Comparison of ENCODE assay signal across 14 cellular contexts in the genomic region with DNA sequence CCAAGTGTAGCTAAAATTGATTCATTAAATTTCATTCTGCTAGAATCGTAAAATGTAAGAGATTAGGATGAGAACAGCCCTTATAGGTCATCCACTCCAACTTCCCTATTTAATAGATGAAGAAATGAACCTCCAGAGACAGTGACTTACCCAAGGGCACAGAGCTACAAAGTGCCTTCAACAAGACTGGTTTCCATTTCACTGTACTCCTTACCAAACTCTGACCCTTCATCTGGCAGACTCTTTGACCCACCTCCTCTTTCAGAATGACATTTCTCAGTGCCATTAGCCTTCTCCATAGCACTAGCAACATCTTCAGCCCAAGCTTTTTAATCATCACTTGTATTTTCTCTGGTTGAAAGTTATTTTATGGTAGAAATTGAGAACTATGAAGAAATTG.
DNase-seq lines count a peak whose midpoint lies in the region; ATAC-seq lines count a peak whose summit lies in the region.
"Had no signal": no experiment of that assay in that cellular context is flagged by ENCODE, and none has a peak within 500 bp of the region (broad histone marks: within the 10 kb centered on the region; RNA-seq: fewer than 3 reads in every experiment).

No MANE protein-coding gene starts in this region.

- H3K27ac Mint-ChIP-seq in activated T-cell treated with anti-CD3 and anti-CD28 coated beads, Interleukin-2, amount 50 U/mL, for 24 hours: peak overlapping the region; percentile 12
- H3K27ac Mint-ChIP-seq in stimulated activated effector memory CD8-positive, alpha-beta T cell treated with anti-CD3 and anti-CD28 coated beads, Interleukin-12 subunit alpha, Interleukin-12 subunit beta, amount 100 ng/mL, for 72 hours: peak overlapping the region; percentile 30
- H3K27ac Mint-ChIP-seq: activated naive CD8-positive, alpha-beta T cell had no signal

- H3K9me3 Mint-ChIP-seq in activated T-cell treated with anti-CD3 and anti-CD28 coated beads, Interleukin-2, amount 50 U/mL, for 24 hours: no peaks in the 10 kb centered on the region
- H3K9me3 Mint-ChIP-seq in stimulated activated effector memory CD8-positive, alpha-beta T cell treated with anti-CD3 and anti-CD28 coated beads, Interleukin-12 subunit alpha, Interleukin-12 subunit beta, amount 100 ng/mL, for 72 hours: no peaks in the 10 kb centered on the region
- H3K9me3 Mint-ChIP-seq: naive thymus-derived CD4-positive, alpha-beta T cell had no signal

- intact Hi-C loops in Right ventricle myocardium inferior (cut with DNase I): no loop called here

- H3K4me3 Mint-ChIP-seq in activated T-cell treated with anti-CD3 and anti-CD28 coated beads, Interleukin-2, amount 50 U/mL, for 24 hours: no peak overlapping the region
- H3K4me3 Mint-ChIP-seq in stimulated activated effector memory CD8-positive, alpha-beta T cell treated with anti-CD3 and anti-CD28 coated beads, Interleukin-12 subunit alpha, Interleukin-12 subunit beta, amount 100 ng/mL, for 72 hours: no peak overlapping the region
- H3K4me3 Mint-ChIP-seq: activated naive CD8-positive, alpha-beta T cell; naive thymus-derived CD4-positive, alpha-beta T cell had no signal

- peak; percentile 88 for ATAC-seq in GM21717 (IDR thresholded peaks at IDR 0.05; ENCODE audit: unreplicated experiment)
- ATAC-seq in HG03354 (IDR thresholded peaks at IDR 0.05; ENCODE audit: poor library complexity, severe bottlenecking, unreplicated experiment): peak; percentile 82
- ATAC-seq in stimulated activated effector memory CD8-positive, alpha-beta T cell treated with anti-CD3 and anti-CD28 coated beads, Interleukin-12 subunit alpha, Interleukin-12 subunit beta, amount 100 ng/mL, for 72 hours: peak; percentile 70
- no peak for ATAC-seq in Right ventricle myocardium inferior
- no peak for ATAC-seq in GM19467 (IDR thresholded peaks at IDR 0.05; ENCODE audit: unreplicated experiment)
- ATAC-seq: A549; naive thymus-derived CD4-positive, alpha-beta T cell had no signal

- no peak for DNase-seq in activated T-cell treated with anti-CD3 and anti-CD28 coated beads, Interleukin-2, amount 50 U/mL, for 24 hours
- no peak for DNase-seq in activated T-cell treated with anti-CD3 and anti-CD28 coated beads, Interleukin-2, amount 50 U/mL, for 48 hours
- DNase-seq in stimulated activated effector memory CD8-positive, alpha-beta T cell treated with anti-CD3 and anti-CD28 coated beads, Interleukin-12 subunit alpha, Interleukin-12 subunit beta, amount 100 ng/mL, for 72 hours (ENCODE audit: low spot score in 2 of 2): no peak
- no peak for DNase-seq in stimulated activated CD4-positive, alpha-beta T cell treated with anti-CD3 and anti-CD28 coated beads, Interleukin-4, amount 100 ng/mL, for 1 hour
- DNase-seq in Right ventricle myocardium inferior (ENCODE audit: missing footprints): no peak
- DNase-seq: activated CD4-positive, alpha-beta T cell treated with anti-CD3 and anti-CD28 coated beads for 48 hours; DMS153; naive thymus-derived CD4-positive, alpha-beta T cell; NCI-H345 had no signal

- H3K4me1 Mint-ChIP-seq in activated T-cell treated with anti-CD3 and anti-CD28 coated beads, Interleukin-2, amount 50 U/mL, for 24 hours (ENCODE audit: low read depth): peaks cover 20% of the 10 kb centered on the region
- peaks cover 36% of the 10 kb centered on the region for H3K4me1 Mint-ChIP-seq in stimulated activated effector memory CD8-positive, alpha-beta T cell treated with anti-CD3 and anti-CD28 coated beads, Interleukin-12 subunit alpha, Interleukin-12 subunit beta, amount 100 ng/mL, for 72 hours

- H3K27me3 Mint-ChIP-seq in activated T-cell treated with anti-CD3 and anti-CD28 coated beads, Interleukin-2, amount 50 U/mL, for 24 hours: no peaks in the 10 kb centered on the region
- H3K27me3 Mint-ChIP-seq: activated naive CD8-positive, alpha-beta T cell; naive thymus-derived CD4-positive, alpha-beta T cell had no signal

- peaks cover 57% of the 10 kb centered on the region for H3K36me3 Mint-ChIP-seq in activated T-cell treated with anti-CD3 and anti-CD28 coated beads, Interleukin-2, amount 50 U/mL, for 24 hours (ENCODE audit: low read depth)
- peaks cover 53% of the 10 kb centered on the region for H3K36me3 Mint-ChIP-seq in stimulated activated effector memory CD8-positive, alpha-beta T cell treated with anti-CD3 and anti-CD28 coated beads, Interleukin-12 subunit alpha, Interleukin-12 subunit beta, amount 100 ng/mL, for 72 hours

Comparison
In these comparisons a context has a peak if more than half of its experiments do, and no peak if none do; other contexts are left out.
1. ATAC-seq: peak in GM21717 (single experiment), HG03354 (single experiment) and stimulated activated effector memory CD8-positive, alpha-beta T cell treated with anti-CD3 and anti-CD28 coated beads, Interleukin-12 subunit alpha, Interleukin-12 subunit beta, amount 100 ng/mL, for 72 hours (single experiment); none in Right ventricle myocardium inferior (single experiment) and GM19467 (single experiment).